Comparison of ENCODE assay signal across 8 cellular contexts in genomic region chr11:9003573-9004309, GRCh38. TPM values are rescaled to one million over a fixed set of nuclear protein-coding genes. Genes with fewer than 3 reads are reported as not detected.
A peak's percentile ranks its signal among the peaks of the same experiment; 100 is the strongest.
DNase-seq lines count a peak whose midpoint lies in the region; ATAC-seq and TF ChIP-seq lines count a peak whose summit lies in the region.

TSS of gene NRIP3 (minus strand) at chr11:9004001. CDS start at chr11:9003935, 66 bp downstream.

- H3K36me3 ChIP-seq in transverse colon = no peaks in the 10 kb centered on the region

- H3K27ac Mint-ChIP-seq in IgD-negative memory B cell (peak within 1 kb of the TSS in 1 of 3 donors; percentile 81), T-helper 17 cell (peak within 1 kb of the TSS; percentile 74), progenitor cell of endocrine pancreas (peak within 1 kb of the TSS; percentile 47)

- no peaks in the 10 kb centered on the region for H3K9me3 Mint-ChIP-seq in IgD-negative memory B cell
- no peaks in the 10 kb centered on the region for H3K9me3 Mint-ChIP-seq in progenitor cell of endocrine pancreas (ENCODE audit: low read depth)

- intact Hi-C loops in left ventricle myocardium superior (cut with micrococcal nuclease) (no loop called here), transverse colon (cut with DNase I; ENCODE audit: low total_unique reads) (no loop called here)

- H3K4me1 ChIP-seq in transverse colon = peaks cover 6 to 20% (median 19%) of the 10 kb centered on the region in 4 donors

- DNase-seq in GM10248 (ENCODE audit: extremely low spot score) = peak; percentile 77
- DNase-seq in T-helper 17 cell = peak; percentile 82 to 83 (median 82)
- DNase-seq in amniotic stem cell (lab: John Stamatoyannopoulos, UW) = peak; percentile 24
- peak; percentile 86 for DNase-seq in left ventricle myocardium superior
- peak; percentile 56 for DNase-seq in progenitor cell of endocrine pancreas (ENCODE audit: low spot score, unreplicated experiment)
- peak; percentile 81 for DNase-seq in transverse colon

- 5% methylated on average over 46 of the region's 93 CpGs; no CpG with 5 or more reads in 1 of the 2 donors for WGBS in transverse colon (ENCODE audit: low coverage in 1 of 2), 2 donors

- H3K36me3 Mint-ChIP-seq in IgD-negative memory B cell (no peaks in the 10 kb centered on the region), T-helper 17 cell (ENCODE audit: low read depth) (peaks cover 6% of the 10 kb centered on the region), progenitor cell of endocrine pancreas (ENCODE audit: insufficient read depth) (no peaks in the 10 kb centered on the region)

- H3K27me3 Mint-ChIP-seq in IgD-negative memory B cell (peaks cover 36% of the 10 kb centered on the region), T-helper 17 cell (peaks cover 24% of the 10 kb centered on the region), progenitor cell of endocrine pancreas (peaks cover 82% of the 10 kb centered on the region)

- TF ChIP-seq CTCF in GM10248 (IDR thresholded peaks at IDR 0.05; ENCODE audit: control extremely low read depth, extremely low read depth, low read depth, missing control alignments) (no peak), progenitor cell of endocrine pancreas (IDR thresholded peaks at IDR 0.05; ENCODE audit: unreplicated experiment) (no peak), transverse colon (IDR thresholded peaks at IDR 0.05) (no peak)

- H3K4me3 ChIP-seq in transverse colon = peak within 1 kb of the TSS; percentile 5 to 58 (median 36)

- H3K27ac ChIP-seq in transverse colon = peak within 1 kb of the TSS in 1 of 4 donors; percentile 16

- TF ChIP-seq EP300 in transverse colon (IDR thresholded peaks at IDR 0.05; ENCODE audit: low read depth) = no peak

- peaks cover 3 to 9% (median 4%) of the 10 kb centered on the region in 3 donors for H3K4me1 Mint-ChIP-seq in IgD-negative memory B cell
- peaks cover 21% of the 10 kb centered on the region for H3K4me1 Mint-ChIP-seq in T-helper 17 cell
- no peaks in the 10 kb centered on the region for H3K4me1 Mint-ChIP-seq in progenitor cell of endocrine pancreas (ENCODE audit: low read depth)

- no peaks in the 10 kb centered on the region for H3K9me3 ChIP-seq in T-helper 17 cell (ENCODE audit: control insufficient read depth, low read length, poor library complexity, severe bottlenecking)
- H3K9me3 ChIP-seq in transverse colon = no peaks in the 10 kb centered on the region

- CTCF ChIA-PET in GM10248 (lab: Yijun Ruan, JAX) = interaction anchor here (2.2 to 7.1 kb wide), 2 partner anchors 10 to 12 kb away, joined by 7 to 62 read pairs; no protein-coding TSS in a partner anchor

- ATAC-seq in T-helper 17 cell (peak; percentile 92), left ventricle myocardium superior (peak; percentile 93), HG03439 (IDR thresholded peaks at IDR 0.05; ENCODE audit: unreplicated experiment) (no peak)

- H3K4me3 Mint-ChIP-seq in IgD-negative memory B cell (peak within 1 kb of the TSS; percentile 73 to 88 (median 78)), T-helper 17 cell (peak within 1 kb of the TSS; percentile 90), progenitor cell of endocrine pancreas (ENCODE audit: low read depth) (peak within 1 kb of the TSS; percentile 54)

- TF ChIP-seq POLR2A in transverse colon (IDR thresholded peaks at IDR 0.05) = no peak

- POLR2A ChIA-PET in GM10248 (lab: Yijun Ruan, JAX) = no interaction called here

- in situ Hi-C loops in transverse colon (cut with MboI; ENCODE audit: low pct_ligation_motif_present in 1 of 4, low pct_unique_long_range_greater_than_20kb in 1 of 4, low sequenced_read_pairs in 3 of 4) = loop anchor here in 2 of 4 donors (25.0 kb wide), 2 partner anchors 134 to 509 kb away; no protein-coding TSS in a partner anchor

- peaks cover 47% of the 10 kb centered on the region for H3K27me3 ChIP-seq in transverse colon

RNA-seq across cellular contexts. Expression of gene NRIP3, which starts in this region (rescaled TPM):
- not detected for polyA plus RNA-seq in IgD-negative memory B cell
- total RNA-seq in T-helper 17 cell (1 to 10 TPM; 3.8 to 4.4 TPM), left ventricle myocardium superior (1.2 TPM), progenitor cell of endocrine pancreas (0.33 and 0.65 TPM in 2 replicates), transverse colon (1 to 10 TPM in 1 of 4 donors, under 1 TPM in 1, not detected in 2; 0.82 to 1.9 TPM)

Comparison
In these comparisons a context has a peak if more than half of its experiments do, and no peak if none do; other contexts are left out.
1. Peak in DNase-seq in progenitor cell of endocrine pancreas; RNA of the gene not detected or under 1 TPM.
2. DNase-seq: peak in every context shown above with its lines; median percentile 86 in left ventricle myocardium superior; 82 in T-helper 17 cell; 81 in transverse colon; 77 in GM10248; 56 in progenitor cell of endocrine pancreas; 24 in amniotic stem cell.